23 cellular contexts compared by ENCODE assay signal in genomic region chr16:79950932-79951719, GRCh38.
"Had no signal": no experiment of that assay in that cellular context is flagged by ENCODE, and none has a peak within 500 bp of the region (broad histone marks: within the 10 kb centered on the region; RNA-seq: fewer than 3 reads in every experiment).

No MANE protein-coding gene starts in this region.

- ATAC-seq: activated CD4-positive, CD25-positive, alpha-beta regulatory T cell treated with anti-CD3 and anti-CD28 coated beads, Interleukin-2, amount 50 U/mL, for 24 hours; activated CD8-positive, alpha-beta memory T cell treated with anti-CD3 and anti-CD28 coated beads, Interleukin-2, amount 10 ng/mL, durations not matched to agents 7 days and 5 days; activated CD8-positive, alpha-beta T cell treated with anti-CD3 and anti-CD28 coated beads for 36 hours; activated naive CD8-positive, alpha-beta T cell treated with anti-CD3 and anti-CD28 coated beads, Interleukin-2, amount 50 U/mL, for 24 hours; body of pancreas; lower lobe of right lung; natural killer cell; psoas muscle had no signal

- H3K9me3 ChIP-seq: body of pancreas, lower lobe of right lung, ovary, psoas muscle, tibial artery had no signal

- H3K4me1 ChIP-seq: body of pancreas, lower lobe of right lung, psoas muscle, tibial artery had no signal

- FAIRE-seq: endometrium had no signal

- H3K4me3 ChIP-seq: body of pancreas, cardiac muscle cell, lower lobe of right lung, ovary, psoas muscle, tibial artery had no signal

- H3K27me3 ChIP-seq: body of pancreas, cardiac muscle cell, ovary, tibial artery had no signal

- H3K36me3 ChIP-seq: cardiac muscle cell, lower lobe of right lung, ovary, tibial artery had no signal

- DNase-seq: activated CD4-positive, alpha-beta T cell treated with anti-CD3 and anti-CD28 coated beads, Interleukin-2, amount 10 ng/mL, durations not matched to agents 24 days and 14 days; activated CD8-positive, alpha-beta memory T cell treated with anti-CD3 and anti-CD28 coated beads, Interleukin-2, amount 10 ng/mL, durations not matched to agents 7 days and 5 days; activated CD8-positive, alpha-beta T cell treated with anti-CD3 and anti-CD28 coated beads for 36 hours; activated gamma-delta T cell; activated naive CD4-positive, alpha-beta T cell treated with anti-CD3 and anti-CD28 coated beads, Interleukin-2, amount 50 U/mL, for 16 hours; activated naive CD8-positive, alpha-beta T cell treated with anti-CD3 and anti-CD28 coated beads, Interleukin-2, amount 50 U/mL, for 24 hours; activated T-cell treated with anti-CD3 and anti-CD28 coated beads for 4 hours; body of pancreas; immature natural killer cell; lower lobe of right lung; midbrain; natural killer cell; ovary; psoas muscle; right cardiac atrium; stimulated activated CD4-positive, alpha-beta T cell treated with anti-CD3 and anti-CD28 coated beads, Interleukin-12 subunit alpha, Interleukin-12 subunit beta, amount 100 ng/mL, for 4 hours; substantia nigra; T-helper 9 cell; tibial artery had no signal

- H3K27ac ChIP-seq: body of pancreas, cardiac muscle cell, lower lobe of right lung, ovary, psoas muscle, tibial artery, VCaP had no signal
